In genomic region chr6:161370882-161371281, GRCh38 we compare ENCODE assay signal across 8 cellular contexts.
DNase-seq lines count a peak whose midpoint lies in the region; ATAC-seq, FAIRE-seq and TF ChIP-seq lines count a peak whose summit lies in the region.

No MANE protein-coding gene starts in this region.

- no peaks in the 10 kb centered on the region for H3K36me3 ChIP-seq in GM12878 (ENCODE audit: control insufficient read depth in 2 of 2, insufficient read depth in 2 of 2, low read length in 1 of 2)

- no peak overlapping the region for H2AFZ ChIP-seq in GM12878 (ENCODE audit: control insufficient read depth, low read depth, low read length)

- POLR2A ChIA-PET in GM12878 (lab: Charles Lee) = no interaction called here

- TF ChIP-seq POLR2A in GM12878 (IDR thresholded peaks at IDR 0.05; ENCODE audit: low read depth, low read length) = no peak

- WGBS in GM12878 (ENCODE audit: insufficient coverage, insufficient replicate concordance, low lambda C conversion rate, missing lambda C conversion rate) = 11% methylated on average over 9 of the region's 9 CpGs

- no peak overlapping the region for H3K9ac ChIP-seq in GM12878 (ENCODE audit: control insufficient read depth, insufficient read depth, low read length)

- peak; percentile 90 to 98 (median 96) for TF ChIP-seq CTCF in GM12878 (IDR thresholded peaks at IDR 0.05 in 2 of 3, conservative IDR thresholded peaks at IDR 0.05 in 1 of 3; ENCODE audit: control insufficient read depth in 2 of 3, extremely low read depth in 1 of 3, insufficient read depth in 1 of 3, low read depth in 3 of 3, low read length in 3 of 3)

- no peak overlapping the region for H3K27ac ChIP-seq in GM12878 (ENCODE audit: control insufficient read depth, insufficient read depth)

- RAD21 ChIA-PET in GM12878 (lab: Charles Lee; ENCODE audit: unreplicated experiment) = interaction anchor here (0.6 to 9.2 kb wide), 14 partner anchors 9 to 637 kb away, joined by 3 to 162 read pairs (median 4); no protein-coding TSS in a partner anchor

- TF ChIP-seq RAD21 in GM12878 (IDR thresholded peaks at IDR 0.05; ENCODE audit: insufficient read depth, low read depth, low read length) = peak; percentile 98

- SMC1A ChIA-PET in GM12878 (lab: Charles Lee; ENCODE audit: uncharacterized antibody, unreplicated experiment) = interaction anchor here (0.6 to 11.5 kb wide), 21 partner anchors 9 to 655 kb away, joined by 3 to 209 read pairs (median 4); no protein-coding TSS in a partner anchor

- no peaks in the 10 kb centered on the region for H4K20me1 ChIP-seq in GM12878 (ENCODE audit: control insufficient read depth, insufficient read depth)

- DNase-seq in Right ventricle myocardium superior (peak; percentile 61), cardiac septum (ENCODE audit: low spot score) (no peak), NCI-H128 (lab: John Stamatoyannopoulos, UW; ENCODE audit: unreplicated experiment) (peak; percentile 26), GM12878 (ENCODE audit: low read depth, low spot score) (peak; percentile 16), inferior parietal cortex (ENCODE audit: extremely low spot score) (peak; percentile 82)
- peak; percentile 67 for DNase-seq in stimulated activated CD4-positive, alpha-beta T cell treated with anti-CD3 and anti-CD28 coated beads, Interleukin-1b, Interleukin-23, amount 100 ng/mL, for 48 hours

- FAIRE-seq in TTC549 (lab: Jason Lieb, UNC) = peak; percentile 79
- peak; percentile 93 for FAIRE-seq in GM12878 (lab: Jason Lieb, UNC)

- H3K4me3 ChIP-seq in GM12878 = no peak overlapping the region

- TF ChIP-seq EP300 in GM12878 (IDR thresholded peaks at IDR 0.05; ENCODE audit: borderline replicate concordance in 1 of 2, control insufficient read depth in 1 of 2, low read depth in 2 of 2, low read length in 2 of 2) = no peak

- no peaks in the 10 kb centered on the region; the same call in 2 of the 3 replicates for H3K9me3 ChIP-seq in GM12878 (replicated peaks; ENCODE audit: control insufficient read depth, insufficient read depth, low read length)

- intact Hi-C loops in Right ventricle myocardium superior (cut with DNase I) (loop anchor here (5.0 to 10.0 kb wide), 3 partner anchors 214 to 444 kb away; no protein-coding TSS in a partner anchor), cardiac septum (cut with DNase I) (loop anchor here (5.0 to 10.0 kb wide), 3 partner anchors 219 to 639 kb away; no protein-coding TSS in a partner anchor), GM12878 (cut with micrococcal nuclease; ENCODE audit: unreplicated experiment) (loop anchor here (1.0 to 5.0 kb wide), 4 partner anchors 219 to 849 kb away; no protein-coding TSS in a partner anchor)

- H3K27me3 ChIP-seq in GM12878 (replicated peaks in 1 of 2; ENCODE audit: control insufficient read depth in 2 of 2, insufficient read depth in 2 of 2, low read length in 1 of 2) = no peaks in the 10 kb centered on the region

- no TSS peak for BruUV-seq in GM12878 (replicated peaks; lab: Mats Ljungman, UMichigan)

- no peaks in the 10 kb centered on the region for H3K4me1 ChIP-seq in GM12878 (ENCODE audit: control insufficient read depth, insufficient read depth, low read length)

- CTCF ChIA-PET in GM12878 (lab: Yijun Ruan, JAX) = interaction anchor here (0.6 to 12.2 kb wide), 48 partner anchors 8 to 851 kb away, joined by 3 to 334 read pairs (median 4); partner anchors contain the start of genes AGPAT4 and MAP3K4

- ATAC-seq in Right ventricle myocardium superior (ENCODE audit: poor library complexity) (peak; percentile 53), HG02759 (IDR thresholded peaks at IDR 0.05; ENCODE audit: unreplicated experiment) (peak; percentile 81), GM12878 (peak; percentile 93)

- in situ Hi-C loops in GM12878 (cut with MboI) = loop anchor here (5.0 to 25.0 kb wide), 4 partner anchors 234 to 846 kb away; no protein-coding TSS in a partner anchor

- no peak overlapping the region for H3K4me2 ChIP-seq in GM12878 (ENCODE audit: control insufficient read depth, insufficient read depth)

- no peaks in the 10 kb centered on the region for H3K79me2 ChIP-seq in GM12878 (ENCODE audit: control insufficient read depth, insufficient read depth, low read length)

TF ChIP-seq in GM12878, 131 proteins besides CTCF, POLR2A, EP300 and RAD21 (continues in another document):
- TF ChIP-seq IRF4 (IDR thresholded peaks at IDR 0.05; ENCODE audit: low read depth, low read length) (0 out of 2 replicates have a peak, but pooled peaks have one; percentile 15), CHD1 (IDR thresholded peaks at IDR 0.05; ENCODE audit: low read depth, low read length) (no peak), TBL1XR1 (IDR thresholded peaks at IDR 0.05; ENCODE audit: low read depth, low read length) (0 out of 2 replicates have a peak, but pooled peaks have one; percentile 18), STAT3 (IDR thresholded peaks at IDR 0.05; ENCODE audit: low read depth, low read length) (no peak), CEBPB (IDR thresholded peaks at IDR 0.05; ENCODE audit: borderline replicate concordance in 1 of 2, low read depth in 2 of 2, low read length in 2 of 2) (no peak), TCF3 (IDR thresholded peaks at IDR 0.05; ENCODE audit: borderline replicate concordance, insufficient read depth, low read depth, low read length) (0 out of 2 replicates have a peak, but pooled peaks have one; percentile 45), SMAD5 (IDR thresholded peaks at IDR 0.05; ENCODE audit: low read depth) (no peak), SMARCA5 (IDR thresholded peaks at IDR 0.05) (no peak), RFX5 (IDR thresholded peaks at IDR 0.05; ENCODE audit: low read depth, low read length) (peak; percentile 41; the same call in 1 of the 2 replicates), TCF12 (IDR thresholded peaks at IDR 0.05; ENCODE audit: low read depth, low read length) (peak; percentile 32; the same call in 1 of the 2 replicates), CREM (IDR thresholded peaks at IDR 0.05; ENCODE audit: low read depth) (no peak), ESRRA (IDR thresholded peaks at IDR 0.05; ENCODE audit: low read length) (no peak), SMC3 (IDR thresholded peaks at IDR 0.05; ENCODE audit: borderline replicate concordance, low read length) (peak; percentile 98), MLLT1 (IDR thresholded peaks at IDR 0.05) (no peak)
- TF ChIP-seq, protein P1, sequence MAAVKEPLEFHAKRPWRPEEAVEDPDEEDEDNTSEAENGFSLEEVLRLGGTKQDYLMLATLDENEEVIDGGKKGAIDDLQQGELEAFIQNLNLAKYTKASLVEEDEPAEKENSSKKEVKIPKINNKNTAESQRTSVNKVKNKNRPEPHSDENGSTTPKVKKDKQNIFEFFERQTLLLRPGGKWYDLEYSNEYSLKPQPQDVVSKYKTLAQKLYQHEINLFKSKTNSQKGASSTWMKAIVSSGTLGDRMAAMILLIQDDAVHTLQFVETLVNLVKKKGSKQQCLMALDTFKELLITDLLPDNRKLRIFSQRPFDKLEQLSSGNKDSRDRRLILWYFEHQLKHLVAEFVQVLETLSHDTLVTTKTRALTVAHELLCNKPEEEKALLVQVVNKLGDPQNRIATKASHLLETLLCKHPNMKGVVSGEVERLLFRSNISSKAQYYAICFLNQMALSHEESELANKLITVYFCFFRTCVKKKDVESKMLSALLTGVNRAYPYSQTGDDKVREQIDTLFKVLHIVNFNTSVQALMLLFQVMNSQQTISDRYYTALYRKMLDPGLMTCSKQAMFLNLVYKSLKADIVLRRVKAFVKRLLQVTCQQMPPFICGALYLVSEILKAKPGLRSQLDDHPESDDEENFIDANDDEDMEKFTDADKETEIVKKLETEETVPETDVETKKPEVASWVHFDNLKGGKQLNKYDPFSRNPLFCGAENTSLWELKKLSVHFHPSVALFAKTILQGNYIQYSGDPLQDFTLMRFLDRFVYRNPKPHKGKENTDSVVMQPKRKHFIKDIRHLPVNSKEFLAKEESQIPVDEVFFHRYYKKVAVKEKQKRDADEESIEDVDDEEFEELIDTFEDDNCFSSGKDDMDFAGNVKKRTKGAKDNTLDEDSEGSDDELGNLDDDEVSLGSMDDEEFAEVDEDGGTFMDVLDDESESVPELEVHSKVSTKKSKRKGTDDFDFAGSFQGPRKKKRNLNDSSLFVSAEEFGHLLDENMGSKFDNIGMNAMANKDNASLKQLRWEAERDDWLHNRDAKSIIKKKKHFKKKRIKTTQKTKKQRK (IDR thresholded peaks at IDR 0.05; ENCODE audit: low read depth, low read length) = no peak
